In genomic region chr9:92970467-92970923, GRCh38 we compare ENCODE assay signal across 10 cellular contexts. TPM values are rescaled to one million over a fixed set of nuclear protein-coding genes. Genes with fewer than 3 reads are reported as not detected.
DNase-seq lines count a peak whose midpoint lies in the region; ATAC-seq and TF ChIP-seq lines count a peak whose summit lies in the region.
"Had no signal": no experiment of that assay in that cellular context is flagged by ENCODE, and none has a peak within 500 bp of the region (broad histone marks: within the 10 kb centered on the region; RNA-seq: fewer than 3 reads in every experiment).

No MANE protein-coding gene starts in this region.

- WGBS in lung, 2 donors: 71 to 77% methylated on average over 5 of the region's 5 CpGs

- peaks cover 91% of the 10 kb centered on the region for H3K4me1 Mint-ChIP-seq in activated naive CD8-positive, alpha-beta T cell treated with anti-CD3 and anti-CD28 coated beads, Interleukin-2, amount 50 U/mL, for 24 hours

- DNase-seq in HT-29 (ENCODE audit: low spot score): peak; percentile 34
- DNase-seq in activated naive CD8-positive, alpha-beta T cell treated with anti-CD3 and anti-CD28 coated beads, Interleukin-2, amount 50 U/mL, for 24 hours: no peak
- DNase-seq in lung (ENCODE audit: low spot score): peak; percentile 67
- no peak for DNase-seq in activated CD4-positive, CD25-positive, alpha-beta regulatory T cell (lab: John Stamatoyannopoulos, UW)
- DNase-seq in NK-92 treated with Interleukin-12 subunit alpha and Interleukin-12 subunit beta, amount 100 ng/mL, for 24 hours (lab: John Stamatoyannopoulos, UW): no peak

- peaks cover 15% of the 10 kb centered on the region for H3K36me3 Mint-ChIP-seq in activated naive CD8-positive, alpha-beta T cell treated with anti-CD3 and anti-CD28 coated beads, Interleukin-2, amount 50 U/mL, for 24 hours (ENCODE audit: low read depth)

- peaks cover 24 to 79% (median 64%) of the 10 kb centered on the region in 11 experiments for H3K36me3 ChIP-seq in BLaER1 treated with 17β-estradiol and CSF1 and Interleukin-3, amounts not matched to agents 10 nM and 100 nM
- H3K36me3 ChIP-seq in lung (ENCODE audit: control insufficient read depth in 2 of 2, insufficient read depth in 2 of 2, low read length in 2 of 2): peaks cover 0 to 2% of the 10 kb centered on the region in 2 donors
- H3K36me3 ChIP-seq: thoracic aorta had no signal

- peak overlapping the region in 4 of 11 experiments; percentile 9 to 66 (median 32); a peak in 2 of 22 replicates for H3K9ac ChIP-seq in BLaER1 treated with 17β-estradiol and CSF1 and Interleukin-3, amounts not matched to agents 10 nM and 100 nM

- H3K9me3 ChIP-seq in BLaER1 treated with 17β-estradiol and CSF1 and Interleukin-3, amounts not matched to agents 10 nM and 100 nM (replicated peaks in 1 of 11): no peaks in the 10 kb centered on the region
- no peaks in the 10 kb centered on the region for H3K9me3 ChIP-seq in lung (ENCODE audit: control insufficient read depth in 2 of 2, insufficient read depth in 1 of 2, low read length in 1 of 2)
- H3K9me3 ChIP-seq: thoracic aorta had no signal

- peak overlapping the region; percentile 64 to 100 (median 98); a peak in 19 of 22 replicates for H3K4me2 ChIP-seq in BLaER1 treated with 17β-estradiol and CSF1 and Interleukin-3, amounts not matched to agents 10 nM and 100 nM

- H3K9me3 Mint-ChIP-seq in activated naive CD8-positive, alpha-beta T cell treated with anti-CD3 and anti-CD28 coated beads, Interleukin-2, amount 50 U/mL, for 24 hours: no peaks in the 10 kb centered on the region

- H3K4me3 ChIP-seq in BLaER1 treated with 17β-estradiol and CSF1 and Interleukin-3, amounts not matched to agents 10 nM and 100 nM: no peak overlapping the region
- H3K4me3 ChIP-seq in lung: no peak overlapping the region
- H3K4me3 ChIP-seq: thoracic aorta had no signal

- peak overlapping the region in 5 of 11 experiments; percentile 56 to 89 (median 80); a peak in 8 of 22 replicates for H3K27ac ChIP-seq in BLaER1 treated with 17β-estradiol and CSF1 and Interleukin-3, amounts not matched to agents 10 nM and 100 nM
- H3K27ac ChIP-seq in lung (ENCODE audit: low read depth in 1 of 2, low read length in 1 of 2): peak overlapping the region in 1 of 2 donors; percentile 11
- H3K27ac ChIP-seq: thoracic aorta had no signal

- H3K4me1 ChIP-seq in BLaER1 treated with 17β-estradiol and CSF1 and Interleukin-3, amounts not matched to agents 10 nM and 100 nM: peaks cover 80 to 99% (median 92%) of the 10 kb centered on the region in 10 experiments
- peaks cover 0 to 10% of the 10 kb centered on the region in 2 donors for H3K4me1 ChIP-seq in lung (ENCODE audit: control insufficient read depth in 2 of 2, insufficient read depth in 2 of 2, low read length in 2 of 2)

- no peak for TF ChIP-seq CTCF in lung (IDR thresholded peaks at IDR 0.05; ENCODE audit: control extremely low read depth, extremely low read depth)

- no peaks in the 10 kb centered on the region for H3K27me3 Mint-ChIP-seq in activated naive CD8-positive, alpha-beta T cell treated with anti-CD3 and anti-CD28 coated beads, Interleukin-2, amount 50 U/mL, for 24 hours

- H3K27me3 ChIP-seq in BLaER1 treated with 17β-estradiol and CSF1 and Interleukin-3, amounts not matched to agents 10 nM and 100 nM: no peaks in the 10 kb centered on the region
- no peaks in the 10 kb centered on the region for H3K27me3 ChIP-seq in lung (ENCODE audit: control insufficient read depth, insufficient read depth)

- peak overlapping the region; percentile 97 for H3K27ac Mint-ChIP-seq in activated naive CD8-positive, alpha-beta T cell treated with anti-CD3 and anti-CD28 coated beads, Interleukin-2, amount 50 U/mL, for 24 hours

- H4K20me1 ChIP-seq in BLaER1 treated with 17β-estradiol and CSF1 and Interleukin-3, amounts not matched to agents 10 nM and 100 nM: peaks cover 60 to 99% (median 95%) of the 10 kb centered on the region in 11 experiments; a peak in 21 of 22 replicates

- peak; percentile 40 for ATAC-seq in activated naive CD8-positive, alpha-beta T cell treated with anti-CD3 and anti-CD28 coated beads, Interleukin-2, amount 50 U/mL, for 24 hours
- ATAC-seq in lung (ENCODE audit: insufficient read depth, low FRiP score) (peak; percentile 54), GM21360 (IDR thresholded peaks at IDR 0.05; ENCODE audit: unreplicated experiment) (no peak), GM18858 (IDR thresholded peaks at IDR 0.05; ENCODE audit: unreplicated experiment) (no peak)

- peak overlapping the region; percentile 93 for H3K4me3 Mint-ChIP-seq in activated naive CD8-positive, alpha-beta T cell treated with anti-CD3 and anti-CD28 coated beads, Interleukin-2, amount 50 U/mL, for 24 hours

RNA-seq across cellular contexts. Expression of gene FGD3, which starts 23.2 kb away (rescaled TPM):
- 12.8 and 14.7 TPM in 2 replicates for total RNA-seq in HT-29 (2014; rRNA removed; shearing (Covaris generic))
- 10 to 100 TPM; 10.8 to 24.3 TPM for total RNA-seq in lung
- 10 to 100 TPM in 1 of 2 donors, 1 to 10 TPM in 1; 6.1 to 45.9 TPM for polyA plus RNA-seq in lung
- total RNA-seq: pulmonary artery endothelial cell had no signal

Comparison
In these comparisons a context has a peak if more than half of its experiments do, and no peak if none do; other contexts are left out.
1. DNase-seq: peak in HT-29 (single experiment) and lung (single experiment); none in activated naive CD8-positive, alpha-beta T cell treated with anti-CD3 and anti-CD28 coated beads, Interleukin-2, amount 50 U/mL, for 24 hours (single experiment), activated CD4-positive, CD25-positive, alpha-beta regulatory T cell (0 of 4) and NK-92 treated with Interleukin-12 subunit alpha and Interleukin-12 subunit beta, amount 100 ng/mL, for 24 hours (single experiment).
2. ATAC-seq: peak in activated naive CD8-positive, alpha-beta T cell treated with anti-CD3 and anti-CD28 coated beads, Interleukin-2, amount 50 U/mL, for 24 hours (single experiment) and lung (single experiment); none in GM21360 (single experiment) and GM18858 (single experiment).